14 cellular contexts compared by ENCODE assay signal in genomic region chr11:78337554-78337924, GRCh38.
A peak's percentile ranks its signal among the peaks of the same experiment; 100 is the strongest.
DNase-seq lines count a peak whose midpoint lies in the region; ATAC-seq and TF ChIP-seq lines count a peak whose summit lies in the region.
"Had no signal": no experiment of that assay in that cellular context is flagged by ENCODE, and none has a peak within 500 bp of the region (broad histone marks: within the 10 kb centered on the region; RNA-seq: fewer than 3 reads in every experiment).

No MANE protein-coding gene starts in this region.

- DNase-seq in Caco-2 (no peak), spleen (no peak), EL (no peak)
- no peak for DNase-seq in effector CD4-positive, alpha-beta T cell
- DNase-seq: Calu3, GM23248, NCI-H1092, NCI-H446, SJCRH30 had no signal

- H3K36me3 Mint-ChIP-seq in Caco-2 (ENCODE audit: insufficient read depth, unreplicated experiment) (peaks cover 36% of the 10 kb centered on the region), IgD-negative memory B cell (peaks cover 2% of the 10 kb centered on the region)

- H3K27me3 Mint-ChIP-seq in Caco-2 (ENCODE audit: insufficient read depth, unreplicated experiment) (no peaks in the 10 kb centered on the region), IgD-negative memory B cell (no peaks in the 10 kb centered on the region)

- peaks cover 22% of the 10 kb centered on the region for H3K9me3 Mint-ChIP-seq in Caco-2 (ENCODE audit: unreplicated experiment)
- H3K9me3 Mint-ChIP-seq in IgD-negative memory B cell: no peaks in the 10 kb centered on the region

- no peak for TF ChIP-seq POLR2A in spleen (IDR thresholded peaks at IDR 0.05)

- H3K9me3 ChIP-seq in Caco-2 (peaks cover 6% of the 10 kb centered on the region; the same call in 1 of the 2 replicates), spleen (no peaks in the 10 kb centered on the region)

- peak overlapping the region; percentile 57 for H3K27ac ChIP-seq in cingulate gyrus (ENCODE audit: low read depth, low read length)
- peak overlapping the region in 5 of 8 donors; percentile 35 to 58 (median 37) for H3K27ac ChIP-seq in spleen
- H3K27ac ChIP-seq: GM23248, RWPE1, SJCRH30 had no signal

- POLR2A ChIA-PET in Caco-2 (lab: Charles Lee): no interaction called here

- H3K27me3 ChIP-seq in Caco-2 (replicated peaks; ENCODE audit: control insufficient read depth, insufficient read depth, low read length) (no peaks in the 10 kb centered on the region), spleen (replicated peaks in 1 of 7) (no peaks in the 10 kb centered on the region)
- H3K27me3 ChIP-seq: BLaER1 treated with 17β-estradiol and CSF1 and Interleukin-3, amounts not matched to agents 10 nM and 100 nM; SJCRH30 had no signal

- TSS peak; percentile 90 for BruUV-seq in Caco-2 (replicated peaks; lab: Mats Ljungman, UMichigan)

- TF ChIP-seq CTCF in Caco-2 (IDR thresholded peaks at IDR 0.05; ENCODE audit: insufficient read depth in 1 of 2, low read depth in 1 of 2, low read length in 1 of 2, severe bottlenecking in 1 of 2, unreplicated experiment in 1 of 2): no peak
- TF ChIP-seq CTCF in spleen (IDR thresholded peaks at IDR 0.05 in 8 of 11, conservative IDR thresholded peaks at IDR 0.05 in 3 of 11): no peak

- H3K4me1 ChIP-seq in Caco-2 (peaks cover 35% of the 10 kb centered on the region), spleen (peaks cover 4 to 35% (median 13%) of the 10 kb centered on the region in 6 donors)

- intact Hi-C loops in Caco-2 (cut with micrococcal nuclease; ENCODE audit: unreplicated experiment): no loop called here
- intact Hi-C loops in spleen (cut with DNase I; ENCODE audit: low total_unique reads): no loop called here

- 65 to 90% (median 84%) methylated on average over 2 of the region's 2 CpGs for WGBS in spleen, 5 donors

- H3K4me3 Mint-ChIP-seq in Caco-2 (ENCODE audit: unreplicated experiment): no peak overlapping the region
- H3K4me3 Mint-ChIP-seq in IgD-negative memory B cell: peak overlapping the region in 2 of 4 donors; percentile 1 to 23

- CTCF ChIA-PET in Caco-2 (lab: Charles Lee): no interaction called here

- peak overlapping the region; percentile 60 for H3K27ac Mint-ChIP-seq in Caco-2 (ENCODE audit: unreplicated experiment)
- H3K27ac Mint-ChIP-seq in IgD-negative memory B cell: peak overlapping the region in 2 of 3 donors; percentile 10 to 83

- no peaks in the 10 kb centered on the region for H3K36me3 ChIP-seq in Caco-2 (ENCODE audit: control insufficient read depth, insufficient read depth, low read length)
- H3K36me3 ChIP-seq in spleen: no peaks in the 10 kb centered on the region
- H3K36me3 ChIP-seq: SJCRH30 had no signal

- no peak for ATAC-seq in HG02973 (IDR thresholded peaks at IDR 0.05; ENCODE audit: unreplicated experiment)

- no peak overlapping the region for H3K4me3 ChIP-seq in Caco-2 (ENCODE audit: low read depth, low read length)
- no peak overlapping the region for H3K4me3 ChIP-seq in spleen
- H3K4me3 ChIP-seq: BLaER1 treated with 17β-estradiol and CSF1 and Interleukin-3, amounts not matched to agents 10 nM and 100 nM; GM23248; SJCRH30 had no signal

- H3K4me1 Mint-ChIP-seq in Caco-2 (ENCODE audit: low read depth, unreplicated experiment) (peaks cover 44% of the 10 kb centered on the region), IgD-negative memory B cell (peaks cover 28 to 49% (median 46%) of the 10 kb centered on the region in 3 donors)
